Comparison of ENCODE assay signal across 8 cellular contexts in genomic region chrX:135421537-135421931, GRCh38. TPM values are rescaled to one million over a fixed set of nuclear protein-coding genes. Genes with fewer than 3 reads are reported as not detected.
DNase-seq lines count a peak whose midpoint lies in the region; TF ChIP-seq lines count a peak whose summit lies in the region.

No MANE protein-coding gene starts in this region.

- in situ Hi-C loops in GM23248 (cut with MboI), result no loop called here

- no peak overlapping the region for H3K27ac ChIP-seq in GM23248
- H3K27ac ChIP-seq in SJSA1, result no peak overlapping the region
- H3K27ac ChIP-seq in suprapubic skin, result no peak overlapping the region

- no peak overlapping the region for H3K9ac ChIP-seq in GM23248

- H2AFZ ChIP-seq in GM23248, result no peak overlapping the region

- no peaks in the 10 kb centered on the region for H3K4me1 Mint-ChIP-seq in osteocyte (ENCODE audit: unreplicated experiment)

- H3K9me3 Mint-ChIP-seq in osteocyte (ENCODE audit: unreplicated experiment), result no peaks in the 10 kb centered on the region

- no peaks in the 10 kb centered on the region for H3K36me3 ChIP-seq in GM23248 (ENCODE audit: low read depth)
- H3K36me3 ChIP-seq in SJSA1, result no peaks in the 10 kb centered on the region
- no peaks in the 10 kb centered on the region for H3K36me3 ChIP-seq in suprapubic skin

- H3K4me2 ChIP-seq in GM23248 (ENCODE audit: unreplicated experiment), result no peak overlapping the region

- WGBS in GM23248 (ENCODE audit: low coverage in 1 of 2, low lambda C conversion rate in 2 of 2, missing lambda C conversion rate in 2 of 2), 2 experiments, result 10 to 11% methylated on average over 5 to 8 of the region's 29 CpGs
- 30% methylated on average over 6 of the region's 29 CpGs for WGBS in suprapubic skin

- H3K4me1 ChIP-seq in GM23248 (ENCODE audit: insufficient read depth) (no peaks in the 10 kb centered on the region), SJSA1 (replicated peaks) (no peaks in the 10 kb centered on the region), suprapubic skin (peaks cover 9% of the 10 kb centered on the region)

- TF ChIP-seq CTCF in osteocyte (IDR thresholded peaks at IDR 0.05), result no peak
- TF ChIP-seq CTCF in suprapubic skin (IDR thresholded peaks at IDR 0.05), result no peak

- no peak for TF ChIP-seq EP300 in suprapubic skin (IDR thresholded peaks at IDR 0.05)

- peak overlapping the region; percentile 50 for H3K4me3 Mint-ChIP-seq in osteocyte (ENCODE audit: unreplicated experiment)

- H4K20me1 ChIP-seq in GM23248 (ENCODE audit: insufficient read depth), result no peaks in the 10 kb centered on the region

- H3K27me3 Mint-ChIP-seq in osteocyte (ENCODE audit: unreplicated experiment), result peaks cover 5% of the 10 kb centered on the region

- no peaks in the 10 kb centered on the region for H3K9me2 ChIP-seq in GM23248 (ENCODE audit: insufficient read depth)

- no peaks in the 10 kb centered on the region for H3K9me3 ChIP-seq in GM23248 (ENCODE audit: low read depth)
- H3K9me3 ChIP-seq in SJSA1 (replicated peaks), result no peaks in the 10 kb centered on the region
- H3K9me3 ChIP-seq in suprapubic skin, result no peaks in the 10 kb centered on the region

- no peaks in the 10 kb centered on the region for H3K36me3 Mint-ChIP-seq in osteocyte (ENCODE audit: unreplicated experiment)

- H3F3A ChIP-seq in GM23248 (ENCODE audit: insufficient read depth), result no peaks in the 10 kb centered on the region

- H3K4me3 ChIP-seq in GM23248 (no peak overlapping the region), SJSA1 (peak overlapping the region; percentile 30), suprapubic skin (peak overlapping the region; percentile 61)

- H3K27me3 ChIP-seq in GM23248 (replicated peaks; ENCODE audit: insufficient read depth) (no peaks in the 10 kb centered on the region), SJSA1 (replicated peaks) (no peaks in the 10 kb centered on the region), suprapubic skin (no peaks in the 10 kb centered on the region)

- no peaks in the 10 kb centered on the region for H3K79me2 ChIP-seq in GM23248 (ENCODE audit: insufficient read depth)

- DNase-seq in DMS53 (lab: John Stamatoyannopoulos, UW) (peak; percentile 95), GM23248 (peak; percentile 41), Kasumi-1 (lab: John Stamatoyannopoulos, UW) (peak; percentile 44 to 52), SJSA1 (ENCODE audit: low read depth in 1 of 2, low spot score in 2 of 2) (peak; percentile 4 to 48), germinal center (ENCODE audit: low spot score) (peak; percentile 80), osteocyte (ENCODE audit: extremely low spot score, unreplicated experiment) (peak; percentile 88), suprapubic skin (ENCODE audit: low spot score in 2 of 2) (peak; percentile 83 to 85)
- DNase-seq in activated naive CD4-positive, alpha-beta T cell (lab: John Stamatoyannopoulos, UW), result peak; percentile 42 to 87 (median 64)

- TF ChIP-seq POLR2A in suprapubic skin (IDR thresholded peaks at IDR 0.05), result no peak

- no peak overlapping the region for H3K27ac Mint-ChIP-seq in osteocyte (ENCODE audit: unreplicated experiment)

RNA-seq across cellular contexts. Expression of gene SMIM10L2A, which starts 0.2 kb away (rescaled TPM):
- total RNA-seq in GM23248 (2014; rRNA removed; shearing (Covaris generic)), result not detected in 2 replicates
- polyA plus RNA-seq in GM23248 (2016; fragmentation: Nextera tagmentation; extraction: Ambion mirVana), result not detected in 2 replicates
- not detected in 2 replicates for total RNA-seq in SJSA1 (2014; rRNA removed; shearing (Covaris generic))
- 0.21 and 0.32 TPM in 2 replicates for total RNA-seq in osteocyte
- 1 to 10 TPM; 1.4 to 5.1 (median 3.3) TPM for total RNA-seq in suprapubic skin

Comparison
In these comparisons a context has a peak if more than half of its experiments do, and no peak if none do; other contexts are left out.
1. DNase-seq: peak in every context shown above with its lines; median percentile 95 in DMS53; 88 in osteocyte; 84 in suprapubic skin; 80 in germinal center; 64 in activated naive CD4-positive, alpha-beta T cell; 48 in Kasumi-1; 41 in GM23248; 26 in SJSA1.